ENCODE assay signal across 26 cellular contexts in the genomic region with DNA sequence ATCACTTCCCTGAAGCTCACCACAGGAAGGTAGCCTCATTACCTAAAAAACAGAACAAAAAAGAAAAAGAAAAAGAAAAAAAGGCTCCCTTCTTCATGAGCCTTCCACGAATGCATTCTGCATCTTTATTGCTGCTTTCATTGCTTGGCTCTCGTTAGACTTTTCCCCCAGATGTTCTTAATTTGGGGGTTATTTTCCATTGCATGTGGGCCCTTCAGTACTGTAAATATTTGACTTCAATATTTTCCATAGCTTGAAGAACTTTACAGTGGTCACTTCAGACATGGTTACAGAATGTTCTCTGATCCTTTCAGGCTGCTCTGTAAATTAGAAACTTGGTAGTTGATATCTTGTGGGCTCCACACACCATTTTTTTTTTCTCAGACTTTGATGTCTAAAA.
"Had no signal": no experiment of that assay in that cellular context is flagged by ENCODE, and none has a peak within 500 bp of the region (broad histone marks: within the 10 kb centered on the region; RNA-seq: fewer than 3 reads in every experiment).

No MANE protein-coding gene starts in this region.

- H3K9me3 ChIP-seq: breast epithelium, left lung, lower lobe of right lung, uterus had no signal

- FAIRE-seq: islet of Langerhans had no signal

- DNase-seq: activated CD4-positive, alpha-beta T cell treated with anti-CD3 and anti-CD28 coated beads for 36 hours; activated CD4-positive, CD25-positive, alpha-beta regulatory T cell; activated CD8-positive, alpha-beta memory T cell treated with anti-CD3 and anti-CD28 coated beads, Interleukin-2, amount 10 ng/mL, durations not matched to agents 7 days and 5 days; activated CD8-positive, alpha-beta T cell treated with anti-CD3 and anti-CD28 coated beads, Interleukin-2, amount 10 ng/mL, durations not matched to agents 7 days and 5 days; activated naive CD8-positive, alpha-beta T cell treated with anti-CD3 and anti-CD28 coated beads, Interleukin-2, amount 50 U/mL, for 24 hours; activated T-cell treated with anti-CD3 and anti-CD28 coated beads, Interleukin-2, amount 50 U/mL, for 48 hours; dermis blood vessel endothelial cell; effector CD4-positive, alpha-beta T cell; foreskin melanocyte; left lung; lower lobe of right lung; mesenchymal stem cell; natural killer cell; retina; sigmoid colon; stimulated activated CD4-positive, alpha-beta T cell treated with anti-CD3 and anti-CD28 coated beads, Interleukin-1b, Interleukin-23, amount 100 ng/mL, for 48 hours; stimulated activated CD4-positive, alpha-beta T cell treated with anti-CD3 and anti-CD28 coated beads, Interleukin-4, amount 100 ng/mL, for 4 hours; stimulated activated CD8-positive, alpha-beta memory T cell treated with anti-CD3 and anti-CD28 coated beads, Interleukin-4, amount 100 ng/mL, for 48 hours; stimulated activated naive CD8-positive, alpha-beta T cell treated with anti-CD3 and anti-CD28 coated beads, Interleukin-15, amount 100 ng/mL, for 72 hours; substantia nigra; T-helper 1 cell; uterus had no signal

- H3K4me1 ChIP-seq: breast epithelium, left lung, sigmoid colon, uterus had no signal

- H3K27me3 ChIP-seq: breast epithelium, left lung, sigmoid colon, uterus had no signal

- H3K36me3 ChIP-seq: breast epithelium, left lung, lower lobe of right lung, sigmoid colon, uterus had no signal

- H3K27ac ChIP-seq: breast epithelium, epithelial cell of prostate, left lung, lower lobe of right lung, sigmoid colon, uterus had no signal

- H3K4me3 ChIP-seq: breast epithelium, left lung, lower lobe of right lung, sigmoid colon, smooth muscle cell, uterus had no signal

- H3K4me2 ChIP-seq: smooth muscle cell had no signal
